In genomic region chr10:68135362-68135761, GRCh38 we compare ENCODE assay signal across 16 cellular contexts. TPM values are rescaled to one million over a fixed set of nuclear protein-coding genes. Genes with fewer than 3 reads are reported as not detected.
A peak's percentile ranks its signal among the peaks of the same experiment; 100 is the strongest.
DNase-seq lines count a peak whose midpoint lies in the region; ATAC-seq and TF ChIP-seq lines count a peak whose summit lies in the region.
"Had no signal": no experiment of that assay in that cellular context is flagged by ENCODE, and none has a peak within 500 bp of the region (broad histone marks: within the 10 kb centered on the region; RNA-seq: fewer than 3 reads in every experiment).

No MANE protein-coding gene starts in this region.

- no peaks in the 10 kb centered on the region for H3K27me3 Mint-ChIP-seq in osteocyte (ENCODE audit: unreplicated experiment)

- peaks cover 47% of the 10 kb centered on the region for H3K4me1 Mint-ChIP-seq in osteocyte (ENCODE audit: unreplicated experiment)
- H3K4me1 Mint-ChIP-seq: memory B cell had no signal

- H3K4me3 ChIP-seq in epithelial cell of esophagus (ENCODE audit: low read length): no peak overlapping the region
- H3K4me3 ChIP-seq: SK-N-MC, upper lobe of right lung had no signal

- TF ChIP-seq CTCF in epithelial cell of esophagus (IDR thresholded peaks at IDR 0.05; ENCODE audit: insufficient read depth, low read depth, low read length, missing control alignments) (no peak), osteocyte (IDR thresholded peaks at IDR 0.05) (no peak)

- H3K36me3 Mint-ChIP-seq in osteocyte (ENCODE audit: unreplicated experiment): no peaks in the 10 kb centered on the region
- H3K36me3 Mint-ChIP-seq: memory B cell had no signal

- peak; percentile 37 for DNase-seq in AG08395 (ENCODE audit: low spot score)
- DNase-seq in M059J (ENCODE audit: low read depth): peak; percentile 50
- peak; percentile 18 for DNase-seq in epithelial cell of esophagus (ENCODE audit: low read depth)
- DNase-seq in osteocyte (ENCODE audit: extremely low spot score, unreplicated experiment): no peak
- DNase-seq in NCI-H2029 (lab: John Stamatoyannopoulos, UW): no peak
- no peak for DNase-seq in midbrain (lab: John Stamatoyannopoulos, UW)
- DNase-seq in NCI-H526 treated with DMSO at 0.1 percent for 48 hours (lab: John Stamatoyannopoulos, UW): no peak
- DNase-seq: activated CD4-positive, alpha-beta T cell treated with anti-CD3 and anti-CD28 coated beads for 1 hour; activated T-cell treated with anti-CD3 and anti-CD28 coated beads, Interleukin-2, amount 50 U/mL, for 48 hours; cerebellar nuclear complex; NCI-H1436; NCI-H526; upper lobe of right lung had no signal

- ATAC-seq in GM19455 (IDR thresholded peaks at IDR 0.05; ENCODE audit: unreplicated experiment): no peak
- ATAC-seq: upper lobe of right lung had no signal

- H3K4me3 Mint-ChIP-seq in osteocyte (ENCODE audit: unreplicated experiment): no peak overlapping the region
- H3K4me3 Mint-ChIP-seq: memory B cell had no signal

- H3K27ac Mint-ChIP-seq in osteocyte (ENCODE audit: unreplicated experiment): peak overlapping the region; percentile 94
- H3K27ac Mint-ChIP-seq: memory B cell had no signal

- H3K9me3 Mint-ChIP-seq in osteocyte (ENCODE audit: unreplicated experiment): no peaks in the 10 kb centered on the region
- H3K9me3 Mint-ChIP-seq: memory B cell had no signal

RNA-seq across cellular contexts. Expression of gene MYPN, which starts 26.1 kb away (rescaled TPM):
- 30.8 and 34.5 TPM in 2 replicates for total RNA-seq in M059J (2014; rRNA removed; shearing (Covaris generic))
- 1.0 and 1.8 TPM in 2 replicates for total RNA-seq in osteocyte
- total RNA-seq: upper lobe of right lung had no signal

Comparison
In these comparisons a context has a peak if more than half of its experiments do, and no peak if none do; other contexts are left out.
1. DNase-seq: peak in AG08395 (single experiment), M059J (single experiment) and epithelial cell of esophagus (single experiment); none in osteocyte (single experiment), NCI-H2029 (single experiment), midbrain (single experiment) and NCI-H526 treated with DMSO at 0.1 percent for 48 hours (single experiment).
2. RNA of gene MYPN, which starts 26.1 kb away (total RNA-seq): 30.8 to 34.5 TPM in M059J; 1.0 to 1.8 TPM in osteocyte; every median in the first group is over 10 times any median in the second.